11 cellular contexts compared by ENCODE assay signal in genomic region chr2:14907014-14907612, GRCh38.
A peak's percentile ranks its signal among the peaks of the same experiment; 100 is the strongest.
DNase-seq lines count a peak whose midpoint lies in the region; ATAC-seq and TF ChIP-seq lines count a peak whose summit lies in the region.
"Had no signal": no experiment of that assay in that cellular context is flagged by ENCODE, and none has a peak within 500 bp of the region (broad histone marks: within the 10 kb centered on the region; RNA-seq: fewer than 3 reads in every experiment).

No MANE protein-coding gene starts in this region.

- H3K9me3 ChIP-seq in left lung, result no peaks in the 10 kb centered on the region
- H3K9me3 ChIP-seq: right atrium auricular region had no signal

- DNase-seq in NAMALWA (ENCODE audit: low spot score), result peak; percentile 42
- DNase-seq in SK-N-DZ (ENCODE audit: low spot score), result peak; percentile 67
- peak; percentile 0 for DNase-seq in myocyte (ENCODE audit: low read depth)
- DNase-seq in activated CD8-positive, alpha-beta memory T cell treated with anti-CD3 and anti-CD28 coated beads, Interleukin-2, amount 50 U/mL, for 4 hours, result no peak
- DNase-seq in GM03348 (ENCODE audit: low spot score), result no peak
- DNase-seq in left lung, result no peak
- no peak for DNase-seq in T-helper 1 cell
- DNase-seq: activated CD4-positive, alpha-beta T cell treated with anti-CD3 and anti-CD28 coated beads for 36 hours; activated naive CD4-positive, alpha-beta T cell treated with anti-CD3 and anti-CD28 coated beads, Interleukin-2, amount 10 ng/mL, durations not matched to agents 7 days and 5 days had no signal

- no peak for ATAC-seq in left lung
- ATAC-seq: activated CD4-positive, alpha-beta T cell treated with anti-CD3 and anti-CD28 coated beads for 36 hours had no signal

- TF ChIP-seq CTCF in GM12873 (IDR thresholded peaks at IDR 0.05; ENCODE audit: insufficient read depth, low read depth, low read length, missing control alignments), result peak; percentile 40
- no peak for TF ChIP-seq CTCF in left lung (IDR thresholded peaks at IDR 0.05)

- no peaks in the 10 kb centered on the region for H3K36me3 ChIP-seq in left lung
- H3K36me3 ChIP-seq: right atrium auricular region had no signal

- intact Hi-C loops in left lung (cut with DNase I), result no loop called here

- H3K4me1 ChIP-seq in left lung, result no peaks in the 10 kb centered on the region
- H3K4me1 ChIP-seq: right atrium auricular region had no signal

- H3K27ac ChIP-seq in left lung, result no peak overlapping the region
- H3K27ac ChIP-seq: right atrium auricular region had no signal

- no peak overlapping the region for H3K4me3 ChIP-seq in left lung
- H3K4me3 ChIP-seq: right atrium auricular region had no signal

- H3K27me3 ChIP-seq in left lung, result no peaks in the 10 kb centered on the region
- H3K27me3 ChIP-seq: right atrium auricular region had no signal

Comparison
In these comparisons a context has a peak if more than half of its experiments do, and no peak if none do; other contexts are left out.
1. DNase-seq: peak in NAMALWA (single experiment), SK-N-DZ (single experiment) and myocyte (single experiment); none in activated CD8-positive, alpha-beta memory T cell treated with anti-CD3 and anti-CD28 coated beads, Interleukin-2, amount 50 U/mL, for 4 hours (single experiment), GM03348 (single experiment), left lung (0 of 2) and T-helper 1 cell (0 of 5).